8 cellular contexts compared by ENCODE assay signal in the genomic region with DNA sequence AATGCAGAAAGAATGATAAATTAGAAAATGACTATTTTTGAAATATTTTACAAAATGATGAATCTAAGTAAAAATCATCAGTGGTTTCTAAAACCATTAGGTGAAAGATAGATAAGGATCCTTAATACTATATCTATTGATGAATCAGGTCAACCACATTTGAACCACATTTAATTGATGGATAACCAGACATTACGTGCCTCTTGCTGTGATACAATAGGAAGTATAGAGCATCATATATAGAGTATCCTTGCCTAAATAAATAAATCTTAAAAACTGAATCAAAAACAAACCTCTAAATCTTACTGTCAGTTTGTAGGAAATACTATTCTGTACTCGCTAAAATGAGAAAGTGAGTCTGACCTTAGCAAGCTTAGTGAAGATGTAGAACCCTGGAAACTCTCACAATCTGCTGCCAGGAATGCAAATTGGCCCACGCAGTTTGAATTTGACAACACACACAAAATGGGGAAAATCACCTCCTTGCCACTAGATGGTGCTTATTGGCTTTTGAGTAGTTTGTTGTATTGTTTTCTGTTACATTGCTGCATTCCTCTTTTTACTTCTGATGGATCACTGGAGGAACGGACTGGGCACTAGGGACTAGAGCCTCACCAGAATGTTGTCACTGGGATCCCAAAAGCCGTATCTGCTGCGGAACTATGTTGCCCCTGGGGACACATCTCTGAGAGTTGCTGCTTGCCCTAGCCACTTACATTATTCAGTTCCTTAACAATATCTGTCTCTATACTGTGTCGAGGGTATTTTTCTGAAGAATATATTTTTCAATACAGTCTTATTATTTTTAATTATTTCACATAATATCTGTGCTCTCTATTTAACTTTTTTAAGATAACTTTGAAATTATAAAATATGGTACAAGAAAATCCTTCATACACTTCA. TPM values are rescaled to one million over a fixed set of nuclear protein-coding genes. Genes with fewer than 3 reads are reported as not detected.
DNase-seq lines count a peak whose midpoint lies in the region; ATAC-seq lines count a peak whose summit lies in the region.

No MANE protein-coding gene starts in this region.

- no peak overlapping the region for H3K9ac ChIP-seq in skeletal muscle satellite cell (ENCODE audit: low read depth, low read length)

- no peak overlapping the region for H3K27ac Mint-ChIP-seq in activated CD4-positive, alpha-beta T cell treated with anti-CD3 and anti-CD28 coated beads, Interleukin-2, amount 10 ng/mL, durations not matched to agents 7 days and 5 days

- POLR2A ChIA-PET in activated CD4-positive, alpha-beta T cell treated with anti-CD3 and anti-CD28 coated beads, Interleukin-2, amount 10 ng/mL, durations not matched to agents 7 days and 5 days (lab: Charles Lee), result no interaction called here

- H3K4me1 Mint-ChIP-seq in activated CD4-positive, alpha-beta T cell treated with anti-CD3 and anti-CD28 coated beads, Interleukin-2, amount 10 ng/mL, durations not matched to agents 7 days and 5 days, result no peaks in the 10 kb centered on the region

- no peaks in the 10 kb centered on the region for H3K9me3 Mint-ChIP-seq in activated CD4-positive, alpha-beta T cell treated with anti-CD3 and anti-CD28 coated beads, Interleukin-2, amount 10 ng/mL, durations not matched to agents 7 days and 5 days

- H3K4me3 Mint-ChIP-seq in activated CD4-positive, alpha-beta T cell treated with anti-CD3 and anti-CD28 coated beads, Interleukin-2, amount 10 ng/mL, durations not matched to agents 7 days and 5 days, result no peak overlapping the region

- H3K36me3 ChIP-seq in skeletal muscle satellite cell (ENCODE audit: insufficient read depth, low read length), result no peaks in the 10 kb centered on the region

- H3K4me2 ChIP-seq in skeletal muscle satellite cell (ENCODE audit: low read length), result peak overlapping the region; percentile 37

- peak; percentile 43 for DNase-seq in COR-L47 (lab: John Stamatoyannopoulos, UW)
- DNase-seq in NCI-H2196 (lab: John Stamatoyannopoulos, UW; ENCODE audit: unreplicated experiment), result peak; percentile 61
- DNase-seq in activated CD4-positive, alpha-beta T cell treated with anti-CD3 and anti-CD28 coated beads, Interleukin-2, amount 10 ng/mL, durations not matched to agents 7 days and 5 days, result peak; percentile 46
- peak; percentile 57 for DNase-seq in germinal center (ENCODE audit: low spot score)

- no peaks in the 10 kb centered on the region for H3K27me3 ChIP-seq in skeletal muscle satellite cell (ENCODE audit: control insufficient read depth, insufficient read depth, low read length)

- H3K4me3 ChIP-seq in skeletal muscle satellite cell (ENCODE audit: low read length), result no peak overlapping the region

- no peaks in the 10 kb centered on the region for H3K36me3 Mint-ChIP-seq in activated CD4-positive, alpha-beta T cell treated with anti-CD3 and anti-CD28 coated beads, Interleukin-2, amount 10 ng/mL, durations not matched to agents 7 days and 5 days (ENCODE audit: low read depth)

- no peaks in the 10 kb centered on the region for H3K4me1 ChIP-seq in skeletal muscle satellite cell (ENCODE audit: control insufficient read depth, insufficient read depth, low read length)

- ATAC-seq in GM18511 (IDR thresholded peaks at IDR 0.05; ENCODE audit: unreplicated experiment) (peak; percentile 93), HG02981 (IDR thresholded peaks at IDR 0.05; ENCODE audit: unreplicated experiment) (peak; percentile 87), HG02623 (IDR thresholded peaks at IDR 0.05; ENCODE audit: unreplicated experiment) (no peak)

- CTCF ChIA-PET in activated CD4-positive, alpha-beta T cell treated with anti-CD3 and anti-CD28 coated beads, Interleukin-2, amount 10 ng/mL, durations not matched to agents 7 days and 5 days (lab: Charles Lee), result interaction anchor here (0.8 kb wide), 1 partner anchor 28 kb away, joined by 5 read pairs; no protein-coding TSS in a partner anchor

- no peaks in the 10 kb centered on the region for H3K27me3 Mint-ChIP-seq in activated CD4-positive, alpha-beta T cell treated with anti-CD3 and anti-CD28 coated beads, Interleukin-2, amount 10 ng/mL, durations not matched to agents 7 days and 5 days

- H3K9me3 ChIP-seq in skeletal muscle satellite cell (replicated peaks; ENCODE audit: low read length), result no peaks in the 10 kb centered on the region

RNA-seq across cellular contexts. Expression of a gene that starts 25.4 kb away (rescaled TPM):
- total RNA-seq in activated CD4-positive, alpha-beta T cell treated with anti-CD3 and anti-CD28 coated beads, Interleukin-2, amount 10 ng/mL, durations not matched to agents 7 days and 5 days, result 10 to 100 TPM; 58.8 to 96.5 TPM
- 18.8 and 28.8 TPM in 2 replicates for total RNA-seq in skeletal muscle satellite cell (2012; rRNA removed)

RNA-seq across cellular contexts. Expression of a gene that starts 46.3 kb away (rescaled TPM):
- total RNA-seq in activated CD4-positive, alpha-beta T cell treated with anti-CD3 and anti-CD28 coated beads, Interleukin-2, amount 10 ng/mL, durations not matched to agents 7 days and 5 days, result 1 to 10 TPM; 1.0 to 1.1 TPM
- total RNA-seq in skeletal muscle satellite cell (2012; rRNA removed), result 0.44 and 1.5 TPM in 2 replicates
